ENCODE assay signal across 8 cellular contexts in the genomic region with DNA sequence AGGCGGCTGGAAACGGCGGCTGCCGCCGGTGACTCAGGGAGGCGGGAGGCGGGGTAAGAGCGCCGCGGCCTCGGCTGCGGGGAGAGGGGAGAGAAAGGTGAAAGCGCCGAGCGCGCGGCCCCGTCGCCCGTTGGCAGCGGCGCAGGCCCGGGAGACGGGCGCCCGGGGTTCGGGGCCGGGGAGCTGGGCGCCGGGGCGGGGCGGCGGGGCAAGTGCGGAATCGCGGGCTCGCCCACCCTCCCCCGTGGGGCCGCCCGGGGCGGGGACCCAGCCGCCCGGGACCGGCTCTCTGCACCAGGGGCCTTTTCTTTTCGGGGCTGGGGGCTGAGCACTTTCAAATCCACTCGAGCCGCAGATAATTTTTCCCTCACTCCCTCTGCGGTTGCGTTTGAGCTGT. TPM values are rescaled to one million over a fixed set of nuclear protein-coding genes. Genes with fewer than 3 reads are reported as not detected.
DNase-seq lines count a peak whose midpoint lies in the region; ATAC-seq and TF ChIP-seq lines count a peak whose summit lies in the region.

No MANE protein-coding gene starts in this region.

- H3K27ac Mint-ChIP-seq in activated naive CD8-positive, alpha-beta T cell treated with anti-CD3 and anti-CD28 coated beads, Interleukin-2, amount 50 U/mL, for 24 hours = peak overlapping the region; percentile 100

- H3K4me3 ChIP-seq in lower leg skin (ENCODE audit: low read depth, poor library complexity, severe bottlenecking) = peak overlapping the region; percentile 65
- peak overlapping the region; percentile 94 to 97 for H3K4me3 ChIP-seq in aorta (ENCODE audit: low read length in 2 of 2)

- 0 to 1% methylated on average over 13 to 31 of the region's 49 CpGs for WGBS in lower leg skin, 2 donors
- 0 to 1% methylated on average over 15 to 49 of the region's 49 CpGs for WGBS in aorta, 2 donors

- peaks cover 55% of the 10 kb centered on the region for H3K4me1 Mint-ChIP-seq in activated naive CD8-positive, alpha-beta T cell treated with anti-CD3 and anti-CD28 coated beads, Interleukin-2, amount 50 U/mL, for 24 hours

- H3K9me3 Mint-ChIP-seq in activated naive CD8-positive, alpha-beta T cell treated with anti-CD3 and anti-CD28 coated beads, Interleukin-2, amount 50 U/mL, for 24 hours = peaks cover 33% of the 10 kb centered on the region

- intact Hi-C loops in lower leg skin (cut with DNase I; ENCODE audit: low total_unique reads) = no loop called here
- intact Hi-C loops in aorta (cut with DNase I) = loop anchor here (2.0 to 5.0 kb wide), 5 partner anchors 41 to 244 kb away; a partner anchor contains a TSS

- peaks cover 2% of the 10 kb centered on the region for H3K9me3 ChIP-seq in aorta (ENCODE audit: control insufficient read depth, low read length)

- H3K36me3 ChIP-seq in aorta (ENCODE audit: control insufficient read depth in 1 of 2, insufficient read depth in 2 of 2, low read length in 1 of 2) = no peaks in the 10 kb centered on the region

- peaks cover 5% of the 10 kb centered on the region for H3K27me3 Mint-ChIP-seq in activated naive CD8-positive, alpha-beta T cell treated with anti-CD3 and anti-CD28 coated beads, Interleukin-2, amount 50 U/mL, for 24 hours

- H3K27me3 ChIP-seq in aorta (ENCODE audit: control insufficient read depth in 1 of 2, insufficient read depth in 2 of 2, low read length in 1 of 2) = no peaks in the 10 kb centered on the region

- ATAC-seq in HG02759 (IDR thresholded peaks at IDR 0.05; ENCODE audit: unreplicated experiment) (peak; percentile 28), aorta (ENCODE audit: low FRiP score) (no peak), HG03280 (IDR thresholded peaks at IDR 0.05; ENCODE audit: unreplicated experiment) (no peak), HG03139 (IDR thresholded peaks at IDR 0.05; ENCODE audit: unreplicated experiment) (no peak)
- no peak for ATAC-seq in activated naive CD8-positive, alpha-beta T cell treated with anti-CD3 and anti-CD28 coated beads, Interleukin-2, amount 50 U/mL, for 24 hours

- DNase-seq in activated naive CD8-positive, alpha-beta T cell treated with anti-CD3 and anti-CD28 coated beads, Interleukin-2, amount 50 U/mL, for 24 hours = no peak
- DNase-seq in lower leg skin (ENCODE audit: low spot score in 2 of 2) = no peak
- DNase-seq in aorta = no peak
- DNase-seq in cerebellum (ENCODE audit: low spot score) = no peak

- peaks cover 5 to 12% of the 10 kb centered on the region in 2 donors for H3K4me1 ChIP-seq in aorta (ENCODE audit: control insufficient read depth in 1 of 2, insufficient read depth in 2 of 2, low read length in 2 of 2)

- TF ChIP-seq POLR2A in GM10847 (IDR thresholded peaks at IDR 0.05; ENCODE audit: extremely low read depth, insufficient read length) = peak; percentile 82
- TF ChIP-seq POLR2A in lower leg skin (IDR thresholded peaks at IDR 0.05) = no peak

- peak overlapping the region; percentile 80 for H3K4me3 Mint-ChIP-seq in activated naive CD8-positive, alpha-beta T cell treated with anti-CD3 and anti-CD28 coated beads, Interleukin-2, amount 50 U/mL, for 24 hours

- peaks cover 48% of the 10 kb centered on the region for H3K36me3 Mint-ChIP-seq in activated naive CD8-positive, alpha-beta T cell treated with anti-CD3 and anti-CD28 coated beads, Interleukin-2, amount 50 U/mL, for 24 hours (ENCODE audit: low read depth)

- no peak for TF ChIP-seq CTCF in lower leg skin (IDR thresholded peaks at IDR 0.05)

- peak overlapping the region; percentile 85 to 99 for H3K27ac ChIP-seq in aorta (ENCODE audit: low read depth in 1 of 2, low read length in 2 of 2)

RNA-seq across cellular contexts. Expression of a gene that starts 0.2 kb away (rescaled TPM):
- total RNA-seq in lower leg skin = 100 to 1,000 TPM in 2 of 4 donors, 10 to 100 TPM in 2; 87.5 to 121 (median 105) TPM
- total RNA-seq in aorta = 10 to 100 TPM; 44.9 to 75.3 TPM
- polyA plus RNA-seq in aorta = 10 to 100 TPM; 30.6 to 30.9 TPM
- total RNA-seq in cerebellum = 57.2 TPM
